In the genomic region with DNA sequence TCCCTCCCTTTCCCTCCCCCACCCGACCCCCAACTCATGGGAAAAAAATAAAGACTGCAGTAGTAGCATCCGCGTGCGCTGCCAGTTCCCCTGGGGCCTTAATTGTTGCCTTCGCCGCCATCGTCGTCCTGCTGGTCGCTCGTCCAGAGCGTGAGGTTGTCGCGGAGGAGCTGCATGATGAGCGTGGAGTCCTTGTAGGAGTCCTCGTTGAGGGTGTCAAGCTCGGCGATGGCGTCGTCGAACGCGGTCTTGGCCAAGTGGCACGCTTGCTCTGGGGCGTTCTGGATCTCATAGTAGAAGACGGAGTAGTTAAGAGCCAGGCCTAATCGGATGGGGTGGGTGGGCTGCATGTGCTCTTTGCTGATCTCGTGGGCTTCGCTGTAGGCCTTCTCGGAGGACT, we compare ENCODE assay signal across 23 cellular contexts.
"Had no signal": no experiment of that assay in that cellular context is flagged by ENCODE, and none has a peak within 500 bp of the region (broad histone marks: within the 10 kb centered on the region; RNA-seq: fewer than 3 reads in every experiment).

No MANE protein-coding gene starts in this region.

- FAIRE-seq: small intestine had no signal

- H3K9me3 Mint-ChIP-seq: activated CD4-positive, alpha-beta T cell treated with anti-CD3 and anti-CD28 coated beads, Interleukin-2, amount 10 ng/mL, durations not matched to agents 24 days and 14 days; activated CD8-positive, alpha-beta T cell treated with anti-CD3 and anti-CD28 coated beads for 36 hours; activated naive CD4-positive, alpha-beta T cell treated with anti-CD3 and anti-CD28 coated beads, Interleukin-2, amount 50 U/mL, for 24 hours; activated T-cell treated with anti-CD3 and anti-CD28 coated beads, Interleukin-2, amount 50 U/mL, for 4 hours; mesothelial cell of epicardium; natural killer cell treated with Interleukin-12 subunit alpha and Interleukin-12 subunit beta and Interleukin-15 and Interleukin-18, amount 100 ng/mL, for 72 hours; T-cell had no signal

- H3K9me3 ChIP-seq: lower lobe of right lung, right atrium auricular region, upper lobe of right lung had no signal

- H3K4me3 ChIP-seq: cardiac muscle cell, lower lobe of right lung, right atrium auricular region, upper lobe of right lung had no signal

- H3K27ac ChIP-seq: lower lobe of right lung, upper lobe of right lung had no signal

- H3K27ac Mint-ChIP-seq: activated CD4-positive, alpha-beta T cell treated with anti-CD3 and anti-CD28 coated beads, Interleukin-2, amount 10 ng/mL, durations not matched to agents 24 days and 14 days; activated CD8-positive, alpha-beta T cell treated with anti-CD3 and anti-CD28 coated beads for 36 hours; T-cell had no signal

- ATAC-seq: activated CD8-positive, alpha-beta T cell treated with anti-CD3 and anti-CD28 coated beads for 36 hours; activated T-cell treated with anti-CD3 and anti-CD28 coated beads, Interleukin-2, amount 50 U/mL, for 4 hours; left colon; lower lobe of right lung; natural killer cell treated with Interleukin-12 subunit alpha and Interleukin-12 subunit beta and Interleukin-15 and Interleukin-18, amount 100 ng/mL, for 72 hours; SK-N-SH treated with all-trans-retinoic acid at 6 μM for 48 hours; T-cell; upper lobe of right lung had no signal

- H3K4me3 Mint-ChIP-seq: activated CD4-positive, alpha-beta T cell treated with anti-CD3 and anti-CD28 coated beads, Interleukin-2, amount 10 ng/mL, durations not matched to agents 24 days and 14 days; activated CD8-positive, alpha-beta T cell treated with anti-CD3 and anti-CD28 coated beads for 36 hours; activated naive CD4-positive, alpha-beta T cell treated with anti-CD3 and anti-CD28 coated beads, Interleukin-2, amount 50 U/mL, for 24 hours; activated T-cell treated with anti-CD3 and anti-CD28 coated beads, Interleukin-2, amount 50 U/mL, for 4 hours; mesothelial cell of epicardium; natural killer cell treated with Interleukin-12 subunit alpha and Interleukin-12 subunit beta and Interleukin-15 and Interleukin-18, amount 100 ng/mL, for 72 hours; T-cell had no signal

- H3K27me3 ChIP-seq: cardiac muscle cell, right atrium auricular region, upper lobe of right lung had no signal

- H3K27me3 Mint-ChIP-seq: activated CD4-positive, alpha-beta T cell treated with anti-CD3 and anti-CD28 coated beads, Interleukin-2, amount 10 ng/mL, durations not matched to agents 24 days and 14 days; activated CD8-positive, alpha-beta T cell treated with anti-CD3 and anti-CD28 coated beads for 36 hours; activated naive CD4-positive, alpha-beta T cell treated with anti-CD3 and anti-CD28 coated beads, Interleukin-2, amount 50 U/mL, for 24 hours; natural killer cell treated with Interleukin-12 subunit alpha and Interleukin-12 subunit beta and Interleukin-15 and Interleukin-18, amount 100 ng/mL, for 72 hours; progenitor cell of endocrine pancreas; T-cell had no signal

- DNase-seq: activated CD4-positive, alpha-beta T cell treated with anti-CD3 and anti-CD28 coated beads, Interleukin-2, amount 10 ng/mL, durations not matched to agents 24 days and 14 days; activated CD8-positive, alpha-beta T cell treated with anti-CD3 and anti-CD28 coated beads for 36 hours; activated effector memory CD4-positive, alpha-beta T cell treated with Interleukin-2 at 50 U/mL for 16 hours; activated T-cell treated with anti-CD3 and anti-CD28 coated beads, Interleukin-2, amount 50 U/mL, for 4 hours; amniotic stem cell; dermis blood vessel endothelial cell; effector memory CD4-positive, alpha-beta T cell; hippocampal formation; islet precursor cell; left colon; lower lobe of right lung; occipital lobe; small intestine; stimulated activated CD4-positive, alpha-beta T cell treated with anti-CD3 and anti-CD28 coated beads, Interleukin-4, amount 100 ng/mL, for 1 hour; T-cell; upper lobe of right lung had no signal
